In the genomic region with DNA sequence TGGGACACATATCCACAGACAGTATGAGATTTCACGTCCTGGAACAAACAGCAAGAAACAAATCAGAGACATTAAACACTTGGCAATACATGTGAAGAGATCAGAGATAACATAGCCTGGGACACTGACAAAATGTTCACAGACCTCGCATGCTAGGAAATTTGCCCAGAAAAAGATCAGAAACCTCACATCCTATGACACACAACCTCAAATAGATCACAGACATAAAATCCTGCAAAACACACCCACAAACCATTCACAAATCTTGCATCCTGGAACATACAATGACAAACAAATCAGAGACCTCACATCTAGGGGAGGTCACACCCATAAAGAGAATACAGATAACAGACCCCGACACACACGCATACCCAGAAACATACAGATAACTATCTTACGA, we compare ENCODE assay signal across 1 cellular context.
TF ChIP-seq lines count a peak whose summit lies in the region.

No MANE protein-coding gene starts in this region.

TF ChIP-seq in HepG2, 621 proteins besides CTCF, POLR2A, EP300 and RAD21:
- TF ChIP-seq ZFP62 (CRISPR knock-in tag; IDR thresholded peaks at IDR 0.05) (no peak), KAT2B (IDR thresholded peaks at IDR 0.05; ENCODE audit: borderline replicate concordance, low read depth, low read length) (no peak), PPARG (CRISPR knock-in tag; conservative IDR thresholded peaks at IDR 0.05) (no peak), ZMYM3 (CRISPR knock-in tag; IDR thresholded peaks at IDR 0.05) (no peak)
- TF ChIP-seq, protein P1, sequence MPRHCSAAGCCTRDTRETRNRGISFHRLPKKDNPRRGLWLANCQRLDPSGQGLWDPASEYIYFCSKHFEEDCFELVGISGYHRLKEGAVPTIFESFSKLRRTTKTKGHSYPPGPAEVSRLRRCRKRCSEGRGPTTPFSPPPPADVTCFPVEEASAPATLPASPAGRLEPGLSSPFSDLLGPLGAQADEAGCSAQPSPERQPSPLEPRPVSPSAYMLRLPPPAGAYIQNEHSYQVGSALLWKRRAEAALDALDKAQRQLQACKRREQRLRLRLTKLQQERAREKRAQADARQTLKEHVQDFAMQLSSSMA (CRISPR knock-in tag; IDR thresholded peaks at IDR 0.05): no peak
